Comparison of ENCODE assay signal across 8 cellular contexts in genomic region chr1:169893645-169894423, GRCh38.
DNase-seq lines count a peak whose midpoint lies in the region; ATAC-seq, FAIRE-seq and TF ChIP-seq lines count a peak whose summit lies in the region.

SCYL3 (minus strand) TSS chr1:169893896; CDS start chr1:169888840, 5,056 bp downstream.

- DNase-seq in AG09309 (ENCODE audit: low read depth) (peak; percentile 94), NCI-H446 (lab: John Stamatoyannopoulos, UW) (peak; percentile 96 to 98), cerebellar cortex (ENCODE audit: low spot score) (peak; percentile 99)
- peak; percentile 80 for DNase-seq in activated CD4-positive, CD25-positive, alpha-beta regulatory T cell treated with anti-CD3 and anti-CD28 coated beads, Interleukin-2, amount 50 U/mL, for 16 hours (ENCODE audit: low read depth, low spot score)
- peak; percentile 81 for DNase-seq in stimulated activated CD4-positive, alpha-beta T cell treated with anti-CD3 and anti-CD28 coated beads, Interleukin-12 subunit alpha, Interleukin-12 subunit beta, amount 100 ng/mL, for 4 hours

- peak; percentile 73 for ATAC-seq in GM19025 (IDR thresholded peaks at IDR 0.05; ENCODE audit: low read depth, unreplicated experiment)
- peak; percentile 85 for ATAC-seq in HG03342 (IDR thresholded peaks at IDR 0.05; ENCODE audit: unreplicated experiment)

- peak within 1 kb of the TSS; percentile 97 for H3K4me3 ChIP-seq in AG09309 (ENCODE audit: control insufficient read depth, low read depth, low read length)

- no peak for TF ChIP-seq CTCF in AG09309 (IDR thresholded peaks at IDR 0.05; ENCODE audit: control insufficient read depth, insufficient read depth, low read depth, low read length, missing control alignments)

- FAIRE-seq in islet of Langerhans (lab: Jason Lieb, UNC) = peak; percentile 92

Comparison
In these comparisons a context has a peak if more than half of its experiments do, and no peak if none do; other contexts are left out.
1. Peak in every context shown above with its lines: DNase-seq, ATAC-seq and H3K4me3 ChIP-seq.